5 cellular contexts compared by ENCODE assay signal in genomic region chr6:158677094-158677493, GRCh38. TPM values are rescaled to one million over a fixed set of nuclear protein-coding genes. Genes with fewer than 3 reads are reported as not detected.
A peak's percentile ranks its signal among the peaks of the same experiment; 100 is the strongest.
DNase-seq lines count a peak whose midpoint lies in the region; ATAC-seq, FAIRE-seq and TF ChIP-seq lines count a peak whose summit lies in the region.
"Not testable (repeated sequence)": the region's sequence is repeated elsewhere in the genome, so short reads cannot be mapped to it uniquely, and the experiment has no call there.

No MANE protein-coding gene starts in this region.

- not testable (repeated sequence) for TF ChIP-seq POLR2A in HepG2 (IDR thresholded peaks at IDR 0.05; ENCODE audit: insufficient read depth in 1 of 2, low read depth in 2 of 2, low read length in 2 of 2)

- not testable (repeated sequence) for H3K79me2 ChIP-seq in HepG2 (ENCODE audit: insufficient read depth, low read length)

- not testable (repeated sequence) for H3K27ac ChIP-seq in colonic mucosa; HepG2 (ENCODE audit: extremely low read length, insufficient read depth, low read length)

- peak overlapping the region; percentile 38 for H3K27ac Mint-ChIP-seq in activated T-helper 2 cell treated with anti-CD3 and anti-CD28 coated beads, Interferon-gamma antibody, Interleukin-2, Interleukin-4, amounts not matched to agents 10 μg/mL and 5 μg/mL and 100 μg/mL, durations not matched to agents 14 hours and 24 hours and 36 hours
- peak overlapping the region; percentile 11 for H3K27ac Mint-ChIP-seq in stimulated activated naive CD8-positive, alpha-beta T cell treated with anti-CD3 and anti-CD28 coated beads, Interleukin-15, Interleukin-2, amounts not matched to agents 100 ng/mL and 50 ng/mL, for 24 hours

- not testable (repeated sequence) for H3K36me3 ChIP-seq in colonic mucosa; HepG2 (replicated peaks in 1 of 2; ENCODE audit: control insufficient read depth in 1 of 2, insufficient read depth in 2 of 2, low read length in 2 of 2)

- not testable (repeated sequence) for H3K27me3 Mint-ChIP-seq in activated T-helper 2 cell treated with anti-CD3 and anti-CD28 coated beads, Interferon-gamma antibody, Interleukin-2, Interleukin-4, amounts not matched to agents 10 μg/mL and 5 μg/mL and 100 μg/mL, durations not matched to agents 14 hours and 24 hours and 36 hours (ENCODE audit: low read depth); stimulated activated naive CD8-positive, alpha-beta T cell treated with anti-CD3 and anti-CD28 coated beads, Interleukin-15, Interleukin-2, amounts not matched to agents 100 ng/mL and 50 ng/mL, for 24 hours

- intact Hi-C loops in activated T-helper 2 cell treated with anti-CD3 and anti-CD28 coated beads, Interferon-gamma antibody, Interleukin-2, Interleukin-4, amounts not matched to agents 10 μg/mL and 5 μg/mL and 100 μg/mL, durations not matched to agents 14 hours and 24 hours and 36 hours (cut with micrococcal nuclease); colonic mucosa (cut with DNase I); HepG2 (cut with micrococcal nuclease; ENCODE audit: unreplicated experiment): not testable (repeated sequence)

- H3K36me3 Mint-ChIP-seq in activated T-helper 2 cell treated with anti-CD3 and anti-CD28 coated beads, Interferon-gamma antibody, Interleukin-2, Interleukin-4, amounts not matched to agents 10 μg/mL and 5 μg/mL and 100 μg/mL, durations not matched to agents 14 hours and 24 hours and 36 hours (ENCODE audit: low read depth), result peaks cover 87% of the 10 kb centered on the region
- H3K36me3 Mint-ChIP-seq in stimulated activated naive CD8-positive, alpha-beta T cell treated with anti-CD3 and anti-CD28 coated beads, Interleukin-15, Interleukin-2, amounts not matched to agents 100 ng/mL and 50 ng/mL, for 24 hours (ENCODE audit: low read depth), result peaks cover 74% of the 10 kb centered on the region

- peak; percentile 11 for DNase-seq in activated CD8-positive, alpha-beta memory T cell treated with anti-CD3 and anti-CD28 coated beads for 24 hours
- DNase-seq in activated T-helper 2 cell treated with anti-CD3 and anti-CD28 coated beads, Interferon-gamma antibody, Interleukin-2, Interleukin-4, amounts not matched to agents 10 μg/mL and 5 μg/mL and 100 μg/mL, durations not matched to agents 14 hours and 24 hours and 36 hours (ENCODE audit: low spot score); HepG2 (ENCODE audit: low spot score): not testable (repeated sequence)
- DNase-seq in colonic mucosa, result peak; percentile 0

- not testable (repeated sequence) for TF ChIP-seq CTCF in colonic mucosa (IDR thresholded peaks at IDR 0.05); HepG2 (CRISPR knock-in tag; IDR thresholded peaks at IDR 0.05)

- not testable (repeated sequence) for H3K27me3 ChIP-seq in colonic mucosa
- H3K27me3 ChIP-seq in HepG2 (ENCODE audit: control insufficient read depth in 1 of 2, insufficient read depth in 2 of 2, low read length in 2 of 2), result peaks cover 1 to 13% of the 10 kb centered on the region in 2 experiments; a peak in 2 of 5 replicates

- not testable (repeated sequence) for H4K20me1 ChIP-seq in HepG2 (ENCODE audit: insufficient read depth, low read length)

- POLR2A ChIA-PET in HepG2 (lab: Yijun Ruan, JAX), result not testable (repeated sequence)

- not testable (repeated sequence) for TF ChIP-seq RAD21 in HepG2 (CRISPR knock-in tag; IDR thresholded peaks at IDR 0.05)

- ATAC-seq in HepG2, result not testable (repeated sequence)

- not testable (repeated sequence) for H3K9ac ChIP-seq in colonic mucosa (ENCODE audit: low read depth in 2 of 2, low read length in 2 of 2); HepG2 (ENCODE audit: insufficient read depth, low read depth, low read length)

- WGBS in HepG2 (ENCODE audit: low lambda C conversion rate), result 49% methylated on average over 3 of the region's 3 CpGs

- FAIRE-seq in HepG2 (lab: Jason Lieb, UNC), result not testable (repeated sequence)

- not testable (repeated sequence) for H2AFZ ChIP-seq in HepG2 (ENCODE audit: low read length)

- H3K4me1 ChIP-seq in colonic mucosa; HepG2 (ENCODE audit: insufficient read depth, low read length): not testable (repeated sequence)

- H3K4me3 ChIP-seq in colonic mucosa; HepG2 (replicated peaks in 1 of 3; ENCODE audit: insufficient read depth in 1 of 3, low read depth in 2 of 3, low read length in 3 of 3): not testable (repeated sequence)

- H3K4me3 Mint-ChIP-seq in activated T-helper 2 cell treated with anti-CD3 and anti-CD28 coated beads, Interferon-gamma antibody, Interleukin-2, Interleukin-4, amounts not matched to agents 10 μg/mL and 5 μg/mL and 100 μg/mL, durations not matched to agents 14 hours and 24 hours and 36 hours (ENCODE audit: low read depth); stimulated activated naive CD8-positive, alpha-beta T cell treated with anti-CD3 and anti-CD28 coated beads, Interleukin-15, Interleukin-2, amounts not matched to agents 100 ng/mL and 50 ng/mL, for 24 hours: not testable (repeated sequence)

- not testable (repeated sequence) for TF ChIP-seq EP300 in HepG2 (IDR thresholded peaks at IDR 0.05; ENCODE audit: low read depth in 2 of 2, low read length in 2 of 2); HepG2 (CRISPR knock-in tag; IDR thresholded peaks at IDR 0.05; ENCODE audit: borderline replicate concordance)

- not testable (repeated sequence) for H3K4me2 ChIP-seq in HepG2 (ENCODE audit: low read depth, low read length)

- H3K4me1 Mint-ChIP-seq in activated T-helper 2 cell treated with anti-CD3 and anti-CD28 coated beads, Interferon-gamma antibody, Interleukin-2, Interleukin-4, amounts not matched to agents 10 μg/mL and 5 μg/mL and 100 μg/mL, durations not matched to agents 14 hours and 24 hours and 36 hours (ENCODE audit: low read depth), result peaks cover 10% of the 10 kb centered on the region
- H3K4me1 Mint-ChIP-seq in stimulated activated naive CD8-positive, alpha-beta T cell treated with anti-CD3 and anti-CD28 coated beads, Interleukin-15, Interleukin-2, amounts not matched to agents 100 ng/mL and 50 ng/mL, for 24 hours (ENCODE audit: low read depth), result peaks cover 12% of the 10 kb centered on the region

- H3K9me3 Mint-ChIP-seq in activated T-helper 2 cell treated with anti-CD3 and anti-CD28 coated beads, Interferon-gamma antibody, Interleukin-2, Interleukin-4, amounts not matched to agents 10 μg/mL and 5 μg/mL and 100 μg/mL, durations not matched to agents 14 hours and 24 hours and 36 hours; stimulated activated naive CD8-positive, alpha-beta T cell treated with anti-CD3 and anti-CD28 coated beads, Interleukin-15, Interleukin-2, amounts not matched to agents 100 ng/mL and 50 ng/mL, for 24 hours: not testable (repeated sequence)

- in situ Hi-C loops in HepG2 (cut with HindIII; ENCODE audit: extremely low pct_ligation_motif_present, low pct_unique_long_range_greater_than_20kb), result not testable (repeated sequence)

- BruUV-seq in HepG2 (replicated peaks; lab: Mats Ljungman, UMichigan), result not testable (repeated sequence)

- H3K9me3 ChIP-seq in colonic mucosa; HepG2 (ENCODE audit: low read length): not testable (repeated sequence)

- CTCF ChIA-PET in HepG2 (lab: Yijun Ruan, JAX; ENCODE audit: low intra/inter-chr PET ratio, low total read pairs), result not testable (repeated sequence)

RNA-seq across cellular contexts. Expression of gene SYTL3, which starts 27.2 kb away (rescaled TPM):
- total RNA-seq in activated T-helper 2 cell treated with anti-CD3 and anti-CD28 coated beads, Interferon-gamma antibody, Interleukin-2, Interleukin-4, amounts not matched to agents 10 μg/mL and 5 μg/mL and 100 μg/mL, durations not matched to agents 14 hours and 24 hours and 36 hours, result 232 and 242 TPM in 2 replicates
- total RNA-seq in colonic mucosa (1 to 10 TPM; 1.1 to 3.1 TPM), HepG2 (2016; rRNA removed; fragmentation: Illumina TruSeq; extraction: Trizol) (0.11 and 0.17 TPM in 2 replicates)
- 0.20 and 0.26 TPM in 2 replicates for total RNA-seq in HepG2 (2016; cell fraction: cytosol; rRNA removed; fragmentation: Illumina TruSeq; extraction: Trizol; ENCODE audit: low read depth)
- 0.19 and 0.25 TPM in 2 replicates for total RNA-seq in HepG2 (2016; cell fraction: insoluble cytoplasmic fraction; rRNA removed; fragmentation: Illumina TruSeq; extraction: Trizol)
- 0.14 and 0.15 TPM in 2 replicates for total RNA-seq in HepG2 (2016; cell fraction: membrane; rRNA removed; fragmentation: Illumina TruSeq; extraction: Trizol)
- 0.37 and 0.50 TPM in 2 replicates for total RNA-seq in HepG2 (2016; cell fraction: nucleus; rRNA removed; fragmentation: Illumina TruSeq; extraction: Trizol)
- polyA plus RNA-seq in HepG2 (2011; rRNA removed), result 0.21 and 0.28 TPM in 2 replicates
- 0.12 and 0.15 TPM in 2 replicates for polyA plus RNA-seq in HepG2 (2011; cell fraction: cytosol; rRNA removed)
- 0.59 and 0.64 TPM in 2 replicates for polyA plus RNA-seq in HepG2 (2011; cell fraction: nucleus; rRNA removed)
- polyA plus RNA-seq in HepG2 (2012), result 0.21 and 0.44 TPM in 2 replicates
- 0.16 and 0.17 TPM in 2 replicates for polyA plus RNA-seq in HepG2 (2016; cell fraction: cytosol; fragmentation: Illumina TruSeq; extraction: Trizol; ENCODE audit: low read depth)
- polyA plus RNA-seq in HepG2 (2016; cell fraction: insoluble cytoplasmic fraction; fragmentation: Illumina TruSeq; extraction: Trizol; ENCODE audit: low read depth), result 0.10 and 0.34 TPM in 2 replicates
- 0.07 and 0.15 TPM in 2 replicates for polyA plus RNA-seq in HepG2 (2016; cell fraction: membrane; fragmentation: Illumina TruSeq; extraction: Trizol; ENCODE audit: low read depth)
- 0.22 and 0.72 TPM in 2 replicates for polyA plus RNA-seq in HepG2 (2016; cell fraction: nucleus; fragmentation: Illumina TruSeq; extraction: Trizol; ENCODE audit: insufficient read depth, low read depth)
- polyA minus RNA-seq in HepG2 (2011; rRNA and poly(A)+ RNA removed; ENCODE audit: low replicate concordance), result 0.28 TPM in 1 of 2 replicates, not detected in the other
- polyA minus RNA-seq in HepG2 (2011; cell fraction: cytosol; rRNA and poly(A)+ RNA removed), result not detected in 2 replicates
- polyA minus RNA-seq in HepG2 (2011; cell fraction: nucleus; rRNA and poly(A)+ RNA removed), result 0.64 and 0.87 TPM in 2 replicates

RNA-seq across cellular contexts. Expression of gene DYNLT1, which starts 32.6 kb away (rescaled TPM):
- total RNA-seq in activated T-helper 2 cell treated with anti-CD3 and anti-CD28 coated beads, Interferon-gamma antibody, Interleukin-2, Interleukin-4, amounts not matched to agents 10 μg/mL and 5 μg/mL and 100 μg/mL, durations not matched to agents 14 hours and 24 hours and 36 hours, result 94.4 and 108 TPM in 2 replicates
- total RNA-seq in colonic mucosa, result 100 to 1,000 TPM; 140 to 166 TPM
- 108 and 144 TPM in 2 replicates for total RNA-seq in HepG2 (2016; rRNA removed; fragmentation: Illumina TruSeq; extraction: Trizol)
- 61.3 and 63.2 TPM in 2 replicates for total RNA-seq in HepG2 (2016; cell fraction: cytosol; rRNA removed; fragmentation: Illumina TruSeq; extraction: Trizol; ENCODE audit: low read depth)
- 106 and 153 TPM in 2 replicates for total RNA-seq in HepG2 (2016; cell fraction: insoluble cytoplasmic fraction; rRNA removed; fragmentation: Illumina TruSeq; extraction: Trizol)
- total RNA-seq in HepG2 (2016; cell fraction: membrane; rRNA removed; fragmentation: Illumina TruSeq; extraction: Trizol), result 66.8 and 68.4 TPM in 2 replicates
- total RNA-seq in HepG2 (2016; cell fraction: nucleus; rRNA removed; fragmentation: Illumina TruSeq; extraction: Trizol), result 46.1 and 46.5 TPM in 2 replicates
- 152 and 171 TPM in 2 replicates for polyA plus RNA-seq in HepG2 (2011; rRNA removed)
- 96.9 and 144 TPM in 2 replicates for polyA plus RNA-seq in HepG2 (2011; cell fraction: cytosol; rRNA removed)
- polyA plus RNA-seq in HepG2 (2011; cell fraction: nucleus; rRNA removed), result 55.7 and 80.2 TPM in 2 replicates
- polyA plus RNA-seq in HepG2 (2012), result 121 and 122 TPM in 2 replicates
- 51.0 and 56.6 TPM in 2 replicates for polyA plus RNA-seq in HepG2 (2016; cell fraction: cytosol; fragmentation: Illumina TruSeq; extraction: Trizol; ENCODE audit: low read depth)
- polyA plus RNA-seq in HepG2 (2016; cell fraction: insoluble cytoplasmic fraction; fragmentation: Illumina TruSeq; extraction: Trizol; ENCODE audit: low read depth), result 155 and 168 TPM in 2 replicates
- 61.5 and 63.6 TPM in 2 replicates for polyA plus RNA-seq in HepG2 (2016; cell fraction: membrane; fragmentation: Illumina TruSeq; extraction: Trizol; ENCODE audit: low read depth)
- polyA plus RNA-seq in HepG2 (2016; cell fraction: nucleus; fragmentation: Illumina TruSeq; extraction: Trizol; ENCODE audit: insufficient read depth, low read depth), result 102 and 103 TPM in 2 replicates
- polyA minus RNA-seq in HepG2 (2011; rRNA and poly(A)+ RNA removed; ENCODE audit: low replicate concordance), result 81.1 TPM in 2 replicates
- 19.5 and 25.9 TPM in 2 replicates for polyA minus RNA-seq in HepG2 (2011; cell fraction: cytosol; rRNA and poly(A)+ RNA removed)
- polyA minus RNA-seq in HepG2 (2011; cell fraction: nucleus; rRNA and poly(A)+ RNA removed), result 19.4 and 32.6 TPM in 2 replicates

Comparison
In these comparisons a context has a peak if more than half of its experiments do, and no peak if none do; other contexts are left out.
1. RNA of gene SYTL3, which starts 27.2 kb away (total RNA-seq): 232 to 242 TPM in activated T-helper 2 cell treated with anti-CD3 and anti-CD28 coated beads, Interferon-gamma antibody, Interleukin-2, Interleukin-4, amounts not matched to agents 10 μg/mL and 5 μg/mL and 100 μg/mL, durations not matched to agents 14 hours and 24 hours and 36 hours; 1.1 to 3.1 TPM in colonic mucosa and 0.11 to 0.50 TPM in HepG2; every median in the first group is over 10 times any median in the second.